Comparison of ENCODE assay signal across 10 cellular contexts in genomic region chr6:21885532-21886089, GRCh38.
A peak's percentile ranks its signal among the peaks of the same experiment; 100 is the strongest.
DNase-seq lines count a peak whose midpoint lies in the region; TF ChIP-seq lines count a peak whose summit lies in the region.
"Had no signal": no experiment of that assay in that cellular context is flagged by ENCODE, and none has a peak within 500 bp of the region (broad histone marks: within the 10 kb centered on the region; RNA-seq: fewer than 3 reads in every experiment).

No MANE protein-coding gene starts in this region.

- H3K4me3 Mint-ChIP-seq in progenitor cell of endocrine pancreas (ENCODE audit: low read depth) (no peak overlapping the region), endothelial cell (ENCODE audit: unreplicated experiment) (no peak overlapping the region)
- no peak overlapping the region for H3K4me3 Mint-ChIP-seq in activated naive CD8-positive, alpha-beta T cell treated with anti-CD3 and anti-CD28 coated beads for 36 hours
- H3K4me3 Mint-ChIP-seq: stimulated activated naive CD8-positive, alpha-beta T cell treated with anti-CD3 and anti-CD28 coated beads, Interleukin-15, Interleukin-2, amounts not matched to agents 100 ng/mL and 50 ng/mL, for 24 hours had no signal

- H3K9me3 Mint-ChIP-seq in progenitor cell of endocrine pancreas (ENCODE audit: low read depth), result peaks cover 4% of the 10 kb centered on the region
- H3K9me3 Mint-ChIP-seq in activated naive CD8-positive, alpha-beta T cell treated with anti-CD3 and anti-CD28 coated beads for 36 hours, result peaks cover 6% of the 10 kb centered on the region
- no peaks in the 10 kb centered on the region for H3K9me3 Mint-ChIP-seq in endothelial cell (ENCODE audit: unreplicated experiment)

- no peak for TF ChIP-seq CTCF in progenitor cell of endocrine pancreas (IDR thresholded peaks at IDR 0.05; ENCODE audit: unreplicated experiment)
- TF ChIP-seq CTCF in endothelial cell (IDR thresholded peaks at IDR 0.05; ENCODE audit: unreplicated experiment), result no peak

- H3K27me3 Mint-ChIP-seq in progenitor cell of endocrine pancreas, result no peaks in the 10 kb centered on the region
- no peaks in the 10 kb centered on the region for H3K27me3 Mint-ChIP-seq in activated naive CD8-positive, alpha-beta T cell treated with anti-CD3 and anti-CD28 coated beads for 36 hours
- peaks cover 6% of the 10 kb centered on the region for H3K27me3 Mint-ChIP-seq in endothelial cell (ENCODE audit: unreplicated experiment)
- H3K27me3 Mint-ChIP-seq: stimulated activated naive CD8-positive, alpha-beta T cell treated with anti-CD3 and anti-CD28 coated beads, Interleukin-15, Interleukin-2, amounts not matched to agents 100 ng/mL and 50 ng/mL, for 24 hours had no signal

- peaks cover 10% of the 10 kb centered on the region for H3K36me3 Mint-ChIP-seq in progenitor cell of endocrine pancreas (ENCODE audit: insufficient read depth)
- H3K36me3 Mint-ChIP-seq in activated naive CD8-positive, alpha-beta T cell treated with anti-CD3 and anti-CD28 coated beads for 36 hours, result no peaks in the 10 kb centered on the region
- H3K36me3 Mint-ChIP-seq in endothelial cell (ENCODE audit: low read depth, unreplicated experiment), result peaks cover 14% of the 10 kb centered on the region

- H3K27ac Mint-ChIP-seq in progenitor cell of endocrine pancreas (no peak overlapping the region), endothelial cell (ENCODE audit: unreplicated experiment) (no peak overlapping the region)
- no peak overlapping the region for H3K27ac Mint-ChIP-seq in activated naive CD8-positive, alpha-beta T cell treated with anti-CD3 and anti-CD28 coated beads for 36 hours
- H3K27ac Mint-ChIP-seq: stimulated activated naive CD8-positive, alpha-beta T cell treated with anti-CD3 and anti-CD28 coated beads, Interleukin-15, Interleukin-2, amounts not matched to agents 100 ng/mL and 50 ng/mL, for 24 hours had no signal

- DNase-seq in D341Med (ENCODE audit: low spot score), result peak; percentile 47
- DNase-seq in SK-N-DZ (ENCODE audit: low spot score), result peak; percentile 43
- peak; percentile 75 for DNase-seq in globus pallidus (ENCODE audit: low spot score)
- peak; percentile 19 for DNase-seq in progenitor cell of endocrine pancreas (ENCODE audit: low spot score, unreplicated experiment)
- no peak for DNase-seq in activated naive CD8-positive, alpha-beta T cell treated with anti-CD3 and anti-CD28 coated beads for 36 hours
- DNase-seq in effector CD4-positive, alpha-beta T cell, result no peak
- DNase-seq in endothelial cell (ENCODE audit: low spot score), result no peak
- DNase-seq in germinal center (ENCODE audit: low spot score), result no peak
- DNase-seq: NCI-H2081 treated with DMSO at 0.1 percent for 48 hours had no signal

- H3K4me1 Mint-ChIP-seq in progenitor cell of endocrine pancreas (ENCODE audit: low read depth) (peaks cover 12% of the 10 kb centered on the region), endothelial cell (ENCODE audit: unreplicated experiment) (peaks cover 10% of the 10 kb centered on the region)
- H3K4me1 Mint-ChIP-seq in activated naive CD8-positive, alpha-beta T cell treated with anti-CD3 and anti-CD28 coated beads for 36 hours, result peaks cover 3% of the 10 kb centered on the region

Comparison
In these comparisons a context has a peak if more than half of its experiments do, and no peak if none do; other contexts are left out.
1. DNase-seq: peak in D341Med (single experiment), SK-N-DZ (single experiment), globus pallidus (single experiment) and progenitor cell of endocrine pancreas (single experiment); none in activated naive CD8-positive, alpha-beta T cell treated with anti-CD3 and anti-CD28 coated beads for 36 hours (single experiment), effector CD4-positive, alpha-beta T cell (single experiment), endothelial cell (single experiment) and germinal center (single experiment).